ENCODE assay signal across 36 cellular contexts in genomic region chr2:220572385-220572784, GRCh38.
DNase-seq lines count a peak whose midpoint lies in the region; ATAC-seq, FAIRE-seq and TF ChIP-seq lines count a peak whose summit lies in the region.
"Had no signal": no experiment of that assay in that cellular context is flagged by ENCODE, and none has a peak within 500 bp of the region (broad histone marks: within the 10 kb centered on the region; RNA-seq: fewer than 3 reads in every experiment).

No MANE protein-coding gene starts in this region.

- H3K18ac ChIP-seq in IMR-90 (ENCODE audit: low read depth, low read length) (no peak overlapping the region), mesendoderm (ENCODE audit: low read length) (no peak overlapping the region)

- no peaks in the 10 kb centered on the region for H4K20me1 ChIP-seq in IMR-90 (ENCODE audit: insufficient read depth, low read length)
- H4K20me1 ChIP-seq: BLaER1 treated with 17β-estradiol and CSF1 and Interleukin-3, amounts not matched to agents 10 nM and 100 nM had no signal

- H3K36me3 ChIP-seq in IMR-90 (ENCODE audit: control insufficient read depth, insufficient read depth, low read length) (no peaks in the 10 kb centered on the region), bronchial epithelial cell (ENCODE audit: control insufficient read depth, insufficient read depth, low read length) (no peaks in the 10 kb centered on the region), testis (ENCODE audit: low read depth, missing control alignments) (no peaks in the 10 kb centered on the region), mesendoderm (ENCODE audit: control insufficient read depth, insufficient read depth, low read length) (no peaks in the 10 kb centered on the region), prostate gland (no peaks in the 10 kb centered on the region)
- H3K36me3 ChIP-seq: BLaER1 treated with 17β-estradiol and CSF1 and Interleukin-3, amounts not matched to agents 10 nM and 100 nM; cardiac muscle cell; colonic mucosa; gastrocnemius medialis; sigmoid colon; SJCRH30; transverse colon had no signal

- no peak overlapping the region for H2AFZ ChIP-seq in IMR-90 (replicated peaks; ENCODE audit: low read length, poor library complexity)

- no TSS peak for BruUV-seq in IMR-90 (replicated peaks; lab: Mats Ljungman, UMichigan)

- ATAC-seq in IMR-90 (ENCODE audit: low read depth), result peak; percentile 56
- ATAC-seq in HG03039 (IDR thresholded peaks at IDR 0.05; ENCODE audit: unreplicated experiment), result no peak
- ATAC-seq: activated naive CD4-positive, alpha-beta T cell treated with anti-CD3 and anti-CD28 coated beads, Interleukin-2, amount 50 U/mL, for 72 hours; gastrocnemius medialis; mucosa of descending colon; natural killer cell treated with Interleukin-12 subunit alpha and Interleukin-12 subunit beta and Interleukin-15 and Interleukin-18, amount 100 ng/mL, for 72 hours had no signal

- H3K4me3 ChIP-seq in IMR-90 (ENCODE audit: insufficient read depth, low read depth, low read length), result no peak overlapping the region
- H3K4me3 ChIP-seq in bronchial epithelial cell (ENCODE audit: low read depth, low read length), result no peak overlapping the region
- H3K4me3 ChIP-seq in testis, result no peak overlapping the region
- H3K4me3 ChIP-seq in mesendoderm (ENCODE audit: low read length), result no peak overlapping the region
- H3K4me3 ChIP-seq in prostate gland, result no peak overlapping the region
- H3K4me3 ChIP-seq: BLaER1 treated with 17β-estradiol and CSF1 and Interleukin-3, amounts not matched to agents 10 nM and 100 nM; cardiac muscle cell; colonic mucosa; gastrocnemius medialis; lung; mucosa of descending colon; sigmoid colon; SJCRH30; transverse colon had no signal

- no peak overlapping the region for H2BK5ac ChIP-seq in IMR-90 (ENCODE audit: low read depth, low read length, poor library complexity, severe bottlenecking)
- no peak overlapping the region for H2BK5ac ChIP-seq in mesendoderm (ENCODE audit: low read length)

- peak; percentile 43 for FAIRE-seq in bronchial epithelial cell (lab: Jason Lieb, UNC)
- FAIRE-seq: G401.6 had no signal

- in situ Hi-C loops in IMR-90 (cut with MboI; ENCODE audit: low sequenced_read_pairs), result no loop called here

- H3K27ac ChIP-seq in IMR-90 (ENCODE audit: insufficient read depth, low read length) (no peak overlapping the region), testis (no peak overlapping the region), mesendoderm (ENCODE audit: low read depth, low read length) (no peak overlapping the region), prostate gland (no peak overlapping the region)
- H3K27ac ChIP-seq: BLaER1 treated with 17β-estradiol and CSF1 and Interleukin-3, amounts not matched to agents 10 nM and 100 nM; cardiac muscle cell; colonic mucosa; epithelial cell of prostate; gastrocnemius medialis; KMS-11; sigmoid colon; SJCRH30; transverse colon; VCaP had no signal

- H2AK5ac ChIP-seq in IMR-90 (ENCODE audit: low read depth, low read length) (no peak overlapping the region), mesendoderm (ENCODE audit: low read length) (no peak overlapping the region)

- H3K14ac ChIP-seq in IMR-90 (replicated peaks; ENCODE audit: low read depth, low read length), result no peak overlapping the region

- H4K8ac ChIP-seq in IMR-90 (ENCODE audit: low read depth in 2 of 2, low read length in 2 of 2) (no peak overlapping the region), mesendoderm (ENCODE audit: low read depth, low read length) (no peak overlapping the region)

- POLR2A ChIA-PET in IMR-90 (lab: Charles Lee; ENCODE audit: unreplicated experiment), result no interaction called here

- TF ChIP-seq CTCF in IMR-90 (conservative IDR thresholded peaks at IDR 0.05; ENCODE audit: low read depth, low read length), result no peak
- no peak for TF ChIP-seq CTCF in bronchial epithelial cell (IDR thresholded peaks at IDR 0.05; ENCODE audit: insufficient read depth, low read length, severe bottlenecking)
- TF ChIP-seq CTCF in testis (IDR thresholded peaks at IDR 0.05), result no peak
- TF ChIP-seq CTCF in prostate gland (IDR thresholded peaks at IDR 0.05), result no peak

- H3K79me1 ChIP-seq in IMR-90 (ENCODE audit: low read depth in 1 of 2, low read length in 2 of 2) (no peaks in the 10 kb centered on the region), mesendoderm (ENCODE audit: low read length) (no peaks in the 10 kb centered on the region)

- TF ChIP-seq POLR2A in IMR-90 (IDR thresholded peaks at IDR 0.05; ENCODE audit: low read depth, low read length) (no peak), testis (IDR thresholded peaks at IDR 0.05) (no peak), prostate gland (IDR thresholded peaks at IDR 0.05) (no peak)

- dilution Hi-C loops in IMR-90 (cut with HindIII; ENCODE audit: low sequenced_read_pairs, unreplicated experiment), result no loop called here

- no peaks in the 10 kb centered on the region for H3K27me3 ChIP-seq in IMR-90 (ENCODE audit: control insufficient read depth, insufficient read depth, low read length)
- H3K27me3 ChIP-seq in bronchial epithelial cell (ENCODE audit: control insufficient read depth, insufficient read depth, low read length), result no peaks in the 10 kb centered on the region
- H3K27me3 ChIP-seq in testis, result no peaks in the 10 kb centered on the region
- H3K27me3 ChIP-seq in mesendoderm (ENCODE audit: insufficient read depth, low read length, poor library complexity), result no peaks in the 10 kb centered on the region
- H3K27me3 ChIP-seq in prostate gland (replicated peaks; ENCODE audit: insufficient read depth), result peaks cover 3% of the 10 kb centered on the region
- H3K27me3 ChIP-seq: BLaER1 treated with 17β-estradiol and CSF1 and Interleukin-3, amounts not matched to agents 10 nM and 100 nM; cardiac muscle cell; colonic mucosa; gastrocnemius medialis; sigmoid colon; SJCRH30; transverse colon had no signal

- H3K4ac ChIP-seq in IMR-90 (ENCODE audit: low read depth, low read length) (no peak overlapping the region), mesendoderm (ENCODE audit: low read depth, low read length) (no peak overlapping the region)

- TF ChIP-seq RAD21 in IMR-90 (IDR thresholded peaks at IDR 0.05; ENCODE audit: low read length), result no peak

- no peak overlapping the region for H4K91ac ChIP-seq in IMR-90 (ENCODE audit: insufficient read depth, low read depth, low read length)

- H3K56ac ChIP-seq in IMR-90 (ENCODE audit: extremely low read depth, insufficient read depth, low read length) (no peak overlapping the region), mesendoderm (ENCODE audit: low read length) (no peak overlapping the region)

- DNase-seq in EL (peak; percentile 31), IMR-90 (peak; percentile 73), bronchial epithelial cell (ENCODE audit: low read depth) (peak; percentile 21), iris pigment epithelial cell (ENCODE audit: low read depth) (peak; percentile 34), testis (no peak), mesendoderm (no peak), prostate gland (ENCODE audit: low spot score) (no peak)
- DNase-seq: ACHN; activated CD4-positive, alpha-beta T cell treated with anti-CD3 and anti-CD28 coated beads for 4 hours; activated CD8-positive, alpha-beta memory T cell treated with anti-CD3 and anti-CD28 coated beads for 24 hours; activated effector memory CD4-positive, alpha-beta T cell treated with Interleukin-2 at 50 U/mL for 16 hours; amygdala; colonic mucosa; DMS153; effector CD4-positive, alpha-beta T cell; gastrocnemius medialis; mucosa of descending colon; MV-4-11; NCI-H1436 treated with DMSO at 0.1 percent for 48 hours; NCI-H2081 treated with DMSO at 0.1 percent for 48 hours; occipital lobe; sigmoid colon; SJCRH30; stimulated activated CD4-positive, alpha-beta T cell treated with anti-CD3 and anti-CD28 coated beads, Interleukin-4, amount 100 ng/mL, for 4 hours; T1000; transverse colon had no signal

- intact Hi-C loops in IMR-90 (cut with micrococcal nuclease) (no loop called here), testis (cut with DNase I; ENCODE audit: low total_unique reads) (no loop called here), prostate gland (cut with DNase I) (no loop called here)

- no peaks in the 10 kb centered on the region for H3K9me3 ChIP-seq in IMR-90 (ENCODE audit: control insufficient read depth, insufficient read depth, low read length)
- no peaks in the 10 kb centered on the region for H3K9me3 ChIP-seq in testis
- no peaks in the 10 kb centered on the region for H3K9me3 ChIP-seq in prostate gland
- H3K9me3 ChIP-seq: colonic mucosa, gastrocnemius medialis, mucosa of descending colon, sigmoid colon, SJCRH30, transverse colon had no signal

- H3K9ac ChIP-seq in IMR-90 (ENCODE audit: low read depth, low read length) (no peak overlapping the region), mesendoderm (ENCODE audit: low read length) (no peak overlapping the region)
- H3K9ac ChIP-seq: BLaER1 treated with 17β-estradiol and CSF1 and Interleukin-3, amounts not matched to agents 10 nM and 100 nM; KMS-11 had no signal

- H3K9me1 ChIP-seq in IMR-90 (ENCODE audit: insufficient read depth, low read length), result no peaks in the 10 kb centered on the region

- H3K4me1 ChIP-seq in IMR-90 (ENCODE audit: control insufficient read depth, insufficient read depth, low read length), result no peaks in the 10 kb centered on the region
- no peaks in the 10 kb centered on the region for H3K4me1 ChIP-seq in testis
- H3K4me1 ChIP-seq in mesendoderm (ENCODE audit: control insufficient read depth, low read depth, low read length), result no peaks in the 10 kb centered on the region
- no peaks in the 10 kb centered on the region for H3K4me1 ChIP-seq in prostate gland (replicated peaks)
- H3K4me1 ChIP-seq: BLaER1 treated with 17β-estradiol and CSF1 and Interleukin-3, amounts not matched to agents 10 nM and 100 nM; colonic mucosa; gastrocnemius medialis; SJCRH30; transverse colon had no signal

- H3K4me2 ChIP-seq in IMR-90 (ENCODE audit: low read depth, low read length), result no peak overlapping the region
- no peak overlapping the region for H3K4me2 ChIP-seq in mesendoderm (ENCODE audit: low read length)
- H3K4me2 ChIP-seq: BLaER1 treated with 17β-estradiol and CSF1 and Interleukin-3, amounts not matched to agents 10 nM and 100 nM; KMS-11 had no signal

- H2BK20ac ChIP-seq in IMR-90 (ENCODE audit: low read depth, low read length), result no peak overlapping the region

- CTCF ChIA-PET in IMR-90 (lab: Yijun Ruan, JAX), result no interaction called here

- WGBS in IMR-90 (ENCODE audit: extremely low coverage in 2 of 2, insufficient read length in 1 of 2), 2 experiments, result no CpG with 5 or more reads among the region's 4 CpGs
- WGBS in testis, 2 donors, result 74 to 91% methylated on average over 4 of the region's 4 CpGs
- no CpG with 5 or more reads among the region's 4 CpGs for WGBS in mesendoderm (ENCODE audit: extremely low coverage, insufficient coverage, low lambda C conversion rate)
- 84% methylated on average over 4 of the region's 4 CpGs for WGBS in prostate gland

- no peaks in the 10 kb centered on the region for H3K79me2 ChIP-seq in mesendoderm (ENCODE audit: control insufficient read depth, insufficient read depth, low read length)

- H3K23ac ChIP-seq in IMR-90 (ENCODE audit: low read depth, low read length) (no peak overlapping the region), mesendoderm (ENCODE audit: low read length) (no peak overlapping the region)

- H2BK15ac ChIP-seq in IMR-90 (ENCODE audit: low read depth, low read length) (no peak overlapping the region), mesendoderm (replicated peaks; ENCODE audit: low read depth) (no peak overlapping the region)

- H4K5ac ChIP-seq in IMR-90 (ENCODE audit: low read depth, low read length) (no peak overlapping the region), mesendoderm (ENCODE audit: low read length) (no peak overlapping the region)

- H2BK120ac ChIP-seq in IMR-90 (ENCODE audit: low read depth, low read length) (no peak overlapping the region), mesendoderm (ENCODE audit: low read depth, low read length) (no peak overlapping the region)

- no peak overlapping the region for H2AK9ac ChIP-seq in IMR-90 (replicated peaks; ENCODE audit: low read depth, low read length, poor library complexity)

Comparison
In these comparisons a context has a peak if more than half of its experiments do, and no peak if none do; other contexts are left out.
1. DNase-seq: peak in EL (single experiment), IMR-90 (single experiment), bronchial epithelial cell (single experiment) and iris pigment epithelial cell (single experiment); none in testis (single experiment), mesendoderm (single experiment) and prostate gland (single experiment).